8 cellular contexts compared by ENCODE assay signal in genomic region chr2:43127208-43127940, GRCh38.
DNase-seq lines count a peak whose midpoint lies in the region; ATAC-seq and TF ChIP-seq lines count a peak whose summit lies in the region.

No MANE protein-coding gene starts in this region.

- POLR2A ChIA-PET in AG04450 (lab: Yijun Ruan, JAX): no interaction called here

- no peaks in the 10 kb centered on the region for H3K23me2 ChIP-seq in H9 (ENCODE audit: insufficient read length, low read depth, low read length, poor library complexity, severe bottlenecking)

- H3K9ac ChIP-seq in H9 (ENCODE audit: extremely low read depth, insufficient read length, low read length): no peak overlapping the region

- CTCF ChIA-PET in AG04450 (lab: Charles Lee): interaction anchor here (0.6 to 1.4 kb wide), 5 partner anchors 13 to 355 kb away, joined by 3 to 6 read pairs (median 3); no protein-coding TSS in a partner anchor

- H3K4me3 ChIP-seq in AG04450 (ENCODE audit: low read depth, low read length): no peak overlapping the region
- H3K4me3 ChIP-seq in iPS DF 6.9 (ENCODE audit: low read length): no peak overlapping the region

- no peaks in the 10 kb centered on the region; the same call in 1 of the 2 replicates for H3K27me3 Mint-ChIP-seq in H9 (ENCODE audit: low read depth)

- H3K4me3 Mint-ChIP-seq in H9: no peak overlapping the region

- no peak overlapping the region for H3K4ac ChIP-seq in H9 (ENCODE audit: low read depth, low read length)

- H3K4me1 Mint-ChIP-seq in H9: peaks cover 20 to 25% of the 10 kb centered on the region in 2 experiments

- no peaks in the 10 kb centered on the region for H4K20me1 ChIP-seq in H9 (ENCODE audit: control insufficient read depth, insufficient read depth, insufficient read length)

- H3K14ac ChIP-seq in H9 (ENCODE audit: insufficient read depth, low read length): no peak overlapping the region

- H3K79me2 ChIP-seq in H9 (ENCODE audit: insufficient read depth, low read length): no peaks in the 10 kb centered on the region

- H4K91ac ChIP-seq in H9 (ENCODE audit: insufficient read length, low read depth, low read length): no peak overlapping the region

- no peaks in the 10 kb centered on the region for H3K36me3 ChIP-seq in iPS DF 6.9 (ENCODE audit: control insufficient read depth, insufficient read depth, low read length)

- H2BK20ac ChIP-seq in H9 (ENCODE audit: low read depth, low read length, poor library complexity, severe bottlenecking): no peak overlapping the region

- no peak for DNase-seq in AG04450 (ENCODE audit: low read depth, low spot score)
- DNase-seq in H9: peak; percentile 90
- DNase-seq in T follicular helper cell (ENCODE audit: low read depth): peak; percentile 82
- DNase-seq in activated naive CD4-positive, alpha-beta T cell treated with anti-CD3 and anti-CD28 coated beads, Interleukin-2, amount 50 U/mL, for 72 hours (ENCODE audit: low spot score in 2 of 2): peak; percentile 85 to 96
- DNase-seq in iPS DF 6.9 (ENCODE audit: low read depth, low spot score): peak; percentile 61
- DNase-seq in stimulated activated CD4-positive, alpha-beta T cell treated with anti-CD3 and anti-CD28 coated beads, Interleukin-1b, Interleukin-23, amount 100 ng/mL, for 48 hours: peak; percentile 88
- DNase-seq in NCI-H2171 (lab: John Stamatoyannopoulos, UW): no peak

- H3K9me3 Mint-ChIP-seq in H9: no peaks in the 10 kb centered on the region
- H3K9me3 Mint-ChIP-seq in activated naive CD4-positive, alpha-beta T cell treated with anti-CD3 and anti-CD28 coated beads, Interleukin-2, amount 50 U/mL, for 72 hours: no peaks in the 10 kb centered on the region

- H2BK5ac ChIP-seq in H9 (ENCODE audit: insufficient read length, low read length): no peak overlapping the region

- 0 out of 7 replicates have a peak overlapping the region, but pooled peaks of 1 of the 3 experiments have one; percentile 57 for H3K27ac Mint-ChIP-seq in H9
- peak overlapping the region in 1 of 2 donors; percentile 37 for H3K27ac Mint-ChIP-seq in activated naive CD4-positive, alpha-beta T cell treated with anti-CD3 and anti-CD28 coated beads, Interleukin-2, amount 50 U/mL, for 72 hours

- H3K4me1 ChIP-seq in H9 (ENCODE audit: insufficient read depth, low read length) (no peaks in the 10 kb centered on the region), iPS DF 6.9 (ENCODE audit: control insufficient read depth, insufficient read depth, low read length) (no peaks in the 10 kb centered on the region)

- no peak overlapping the region for H2BK120ac ChIP-seq in H9 (ENCODE audit: low read depth, low read length, poor library complexity, severe bottlenecking)

- no peak overlapping the region for H2AFZ ChIP-seq in H9 (ENCODE audit: low read length)

- no peak overlapping the region for H4K8ac ChIP-seq in H9 (replicated peaks; ENCODE audit: insufficient read length, low read depth, low read length)

- H3K79me1 ChIP-seq in H9 (ENCODE audit: insufficient read depth, low read depth, low read length, poor library complexity, severe bottlenecking): no peaks in the 10 kb centered on the region

- H3K18ac ChIP-seq in H9 (ENCODE audit: insufficient read length, low read depth, low read length): no peak overlapping the region

- H3K36me3 Mint-ChIP-seq in H9 (ENCODE audit: insufficient read depth in 1 of 3, low read depth in 3 of 3): no peaks in the 10 kb centered on the region
- H3K36me3 Mint-ChIP-seq in activated naive CD4-positive, alpha-beta T cell treated with anti-CD3 and anti-CD28 coated beads, Interleukin-2, amount 50 U/mL, for 72 hours: no peaks in the 10 kb centered on the region

- no peak overlapping the region for H3K56ac ChIP-seq in H9 (ENCODE audit: insufficient read length, low read depth, low read length)

- H3K23ac ChIP-seq in H9 (ENCODE audit: insufficient read length, low read depth, low read length): no peak overlapping the region

- no peak overlapping the region for H2BK12ac ChIP-seq in H9 (ENCODE audit: insufficient read length, low read depth, low read length)

- ATAC-seq in activated naive CD4-positive, alpha-beta T cell treated with anti-CD3 and anti-CD28 coated beads, Interleukin-2, amount 50 U/mL, for 72 hours: peak; percentile 35 to 67
- no peak for ATAC-seq in GM18861 (IDR thresholded peaks at IDR 0.05; ENCODE audit: unreplicated experiment)

- H3K4me2 ChIP-seq in H9 (ENCODE audit: insufficient read depth, insufficient read length, low read length): no peak overlapping the region

- H2BK15ac ChIP-seq in H9 (ENCODE audit: low read depth, low read length): no peak overlapping the region

- H2AK5ac ChIP-seq in H9 (ENCODE audit: insufficient read length, low read length): no peak overlapping the region

- no CpG with 5 or more reads among the region's 24 CpGs for WGBS in H9 (ENCODE audit: extremely low coverage, insufficient read length, low lambda C conversion rate)
- no CpG with 5 or more reads among the region's 24 CpGs for WGBS in iPS DF 6.9 (ENCODE audit: insufficient coverage, insufficient read length)

- no peak overlapping the region for H3T11ph ChIP-seq in H9 (ENCODE audit: low read length)

- TF ChIP-seq CTCF in AG04450 (IDR thresholded peaks at IDR 0.05; ENCODE audit: low read depth, low read length) (peak; percentile 37), H9 (conservative IDR thresholded peaks at IDR 0.05) (peak; percentile 93)

- no peak overlapping the region for H4K5ac ChIP-seq in H9 (ENCODE audit: insufficient read length, low read depth, low read length)

- no peaks in the 10 kb centered on the region for H3K27me3 ChIP-seq in AG04450 (ENCODE audit: control insufficient read depth, insufficient read depth, low read length)
- H3K27me3 ChIP-seq in H9 (ENCODE audit: insufficient read depth, low read length): no peaks in the 10 kb centered on the region
- no peaks in the 10 kb centered on the region for H3K27me3 ChIP-seq in iPS DF 6.9 (ENCODE audit: control insufficient read depth, insufficient read depth, low read length)

- H3K9me3 ChIP-seq in AG04450 (ENCODE audit: control insufficient read depth, insufficient read depth, low read length) (peaks cover 5% of the 10 kb centered on the region; the same call in 1 of the 2 replicates), H9 (ENCODE audit: control insufficient read depth, low read depth, low read length) (no peaks in the 10 kb centered on the region), iPS DF 6.9 (ENCODE audit: control insufficient read depth, insufficient read depth, low read length) (no peaks in the 10 kb centered on the region)

- H3K27ac ChIP-seq in AG04450 (ENCODE audit: low read depth, low read length) (no peak overlapping the region), H9 (ENCODE audit: insufficient read length, low read depth, low read length) (no peak overlapping the region), iPS DF 6.9 (ENCODE audit: low read length) (no peak overlapping the region)

Comparison
In these comparisons a context has a peak if more than half of its experiments do, and no peak if none do; other contexts are left out.
1. DNase-seq: peak in H9 (single experiment), T follicular helper cell (single experiment), activated naive CD4-positive, alpha-beta T cell treated with anti-CD3 and anti-CD28 coated beads, Interleukin-2, amount 50 U/mL, for 72 hours (2 of 2), iPS DF 6.9 (single experiment) and stimulated activated CD4-positive, alpha-beta T cell treated with anti-CD3 and anti-CD28 coated beads, Interleukin-1b, Interleukin-23, amount 100 ng/mL, for 48 hours (single experiment); none in AG04450 (single experiment) and NCI-H2171 (single experiment).